In the genomic region with DNA sequence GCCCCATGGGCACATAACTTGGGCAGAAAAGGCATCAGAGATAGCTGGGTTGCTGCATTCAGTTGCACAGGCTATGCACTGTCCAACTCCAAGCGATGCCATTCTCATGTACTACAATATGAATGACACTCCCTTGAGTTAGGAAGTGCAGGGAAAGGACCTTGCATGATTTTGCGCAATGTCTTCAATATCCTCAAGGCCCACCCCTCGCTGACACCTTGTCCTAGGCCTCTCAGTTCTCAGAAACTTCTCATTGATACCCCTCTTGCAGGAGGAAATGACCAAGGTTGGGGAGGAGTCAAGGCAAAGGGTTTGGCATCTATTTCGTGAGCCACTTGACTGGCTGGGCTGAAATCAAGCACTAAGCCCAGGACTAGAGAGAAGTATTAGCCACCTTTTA, we compare ENCODE assay signal across 16 cellular contexts.
DNase-seq lines count a peak whose midpoint lies in the region; ATAC-seq and TF ChIP-seq lines count a peak whose summit lies in the region.
"Had no signal": no experiment of that assay in that cellular context is flagged by ENCODE, and none has a peak within 500 bp of the region (broad histone marks: within the 10 kb centered on the region; RNA-seq: fewer than 3 reads in every experiment).

No MANE protein-coding gene starts in this region.

- H3K4me3 ChIP-seq in endodermal cell (ENCODE audit: low read length) (no peak overlapping the region), mucosa of descending colon (no peak overlapping the region), upper lobe of right lung (no peak overlapping the region), OCI-LY7 (ENCODE audit: low read depth, low read length, poor library complexity, severe bottlenecking) (no peak overlapping the region)

- DNase-seq in Right ventricle myocardium inferior (ENCODE audit: missing footprints) (no peak), cardiac septum (ENCODE audit: low spot score) (no peak), endodermal cell (no peak), mucosa of descending colon (no peak), upper lobe of right lung (no peak), caudate nucleus (lab: John Stamatoyannopoulos, UW) (no peak), OCI-LY7 (ENCODE audit: low spot score) (no peak)
- DNase-seq: activated CD4-positive, alpha-beta T cell treated with anti-CD3 and anti-CD28 coated beads for 1 hour; activated T-cell treated with anti-CD3 and anti-CD28 coated beads, Interleukin-2, amount 50 U/mL, for 1 hour; mesendoderm; NCI-H2029; NCI-H526; occipital lobe; stimulated activated CD4-positive, alpha-beta T cell treated with anti-CD3 and anti-CD28 coated beads, Interleukin-4, amount 100 ng/mL, for 4 hours; T-cell had no signal

- peak; percentile 45 for ATAC-seq in Right ventricle myocardium inferior
- peak; percentile 14 for ATAC-seq in mucosa of descending colon
- peak; percentile 38 for ATAC-seq in upper lobe of right lung
- no peak for ATAC-seq in HG02981 (IDR thresholded peaks at IDR 0.05; ENCODE audit: unreplicated experiment)
- ATAC-seq: T-cell had no signal

- H3K36me3 Mint-ChIP-seq in endodermal cell (ENCODE audit: low read depth): no peaks in the 10 kb centered on the region

- H3K9ac ChIP-seq in endodermal cell (ENCODE audit: extremely low read depth, low read length, poor library complexity, severe bottlenecking): no peak overlapping the region

- POLR2A ChIA-PET in OCI-LY7 (lab: Charles Lee): no interaction called here

- H3K9me2 ChIP-seq in OCI-LY7 (ENCODE audit: insufficient read depth, low read length): no peaks in the 10 kb centered on the region

- peaks cover 12% of the 10 kb centered on the region for H3K4me1 ChIP-seq in endodermal cell (ENCODE audit: control insufficient read depth, insufficient read depth, low read length)
- H3K4me1 ChIP-seq in mucosa of descending colon (ENCODE audit: low read depth): no peaks in the 10 kb centered on the region
- peaks cover 6% of the 10 kb centered on the region for H3K4me1 ChIP-seq in upper lobe of right lung
- H3K4me1 ChIP-seq in OCI-LY7 (ENCODE audit: insufficient read depth, low read length, poor library complexity, severe bottlenecking): no peaks in the 10 kb centered on the region

- CTCF ChIA-PET in OCI-LY7 (lab: Charles Lee; ENCODE audit: unreplicated experiment): no interaction called here

- no TSS peak for BruUV-seq in OCI-LY7 (replicated peaks; lab: Mats Ljungman, UMichigan)

- H3K27me3 ChIP-seq in endodermal cell (ENCODE audit: control insufficient read depth, insufficient read depth, low read length, poor library complexity, severe bottlenecking) (no peaks in the 10 kb centered on the region), upper lobe of right lung (no peaks in the 10 kb centered on the region)

- H4K20me1 ChIP-seq in OCI-LY7 (ENCODE audit: insufficient read depth, low read length): no peaks in the 10 kb centered on the region

- no peak overlapping the region for H3K4me3 Mint-ChIP-seq in endodermal cell
- H3K4me3 Mint-ChIP-seq: T-cell had no signal

- no peaks in the 10 kb centered on the region for H3K79me2 ChIP-seq in OCI-LY7 (ENCODE audit: insufficient read depth, low read depth, low read length)

- no peaks in the 10 kb centered on the region for H3K9me3 Mint-ChIP-seq in endodermal cell
- H3K9me3 Mint-ChIP-seq: T-cell had no signal

- H3K27ac Mint-ChIP-seq in endodermal cell: peak overlapping the region; percentile 27

- H3K4me2 ChIP-seq in OCI-LY7 (ENCODE audit: low read length): no peak overlapping the region

- TF ChIP-seq CTCF in endodermal cell (conservative IDR thresholded peaks at IDR 0.05) (no peak), mucosa of descending colon (IDR thresholded peaks at IDR 0.05) (no peak), upper lobe of right lung (IDR thresholded peaks at IDR 0.05) (no peak), OCI-LY7 (conservative IDR thresholded peaks at IDR 0.05; ENCODE audit: low read length) (no peak)

- no peaks in the 10 kb centered on the region for H3K9me3 ChIP-seq in endodermal cell (ENCODE audit: control insufficient read depth, low read length)
- no peaks in the 10 kb centered on the region for H3K9me3 ChIP-seq in mucosa of descending colon
- H3K9me3 ChIP-seq in upper lobe of right lung: no peaks in the 10 kb centered on the region
- no peaks in the 10 kb centered on the region for H3K9me3 ChIP-seq in OCI-LY7 (ENCODE audit: low read length)

- no peaks in the 10 kb centered on the region for H3K27me3 Mint-ChIP-seq in endodermal cell (ENCODE audit: insufficient read depth)
- H3K27me3 Mint-ChIP-seq: T-cell had no signal

- intact Hi-C loops in Right ventricle myocardium inferior (cut with DNase I): loop anchor here (2.0 kb wide), 1 partner anchor 14 kb away; no protein-coding TSS in a partner anchor
- intact Hi-C loops in cardiac septum (cut with DNase I): no loop called here
- intact Hi-C loops in mucosa of descending colon (cut with DNase I, micrococcal nuclease): no loop called here
- intact Hi-C loops in upper lobe of right lung (cut with DNase I): no loop called here
- intact Hi-C loops in OCI-LY7 (cut with micrococcal nuclease; ENCODE audit: unreplicated experiment): no loop called here

- 90 to 95% methylated on average over 4 of the region's 4 CpGs for WGBS in endodermal cell (ENCODE audit: insufficient coverage in 1 of 2, insufficient read length in 1 of 2), 2 experiments

- H3K27ac ChIP-seq in endodermal cell (ENCODE audit: low read depth, low read length) (no peak overlapping the region), upper lobe of right lung (no peak overlapping the region), caudate nucleus (ENCODE audit: low read depth, low read length) (no peak overlapping the region), OCI-LY7 (ENCODE audit: low read depth, low read length, poor library complexity, severe bottlenecking) (no peak overlapping the region)

- H3K36me3 ChIP-seq in endodermal cell (ENCODE audit: control insufficient read depth, insufficient read depth, low read length) (no peaks in the 10 kb centered on the region), mucosa of descending colon (ENCODE audit: low read depth) (no peaks in the 10 kb centered on the region), upper lobe of right lung (no peaks in the 10 kb centered on the region), OCI-LY7 (ENCODE audit: insufficient read depth, low read length) (no peaks in the 10 kb centered on the region)

- no peak overlapping the region for H2AFZ ChIP-seq in OCI-LY7 (ENCODE audit: low read length)

- peaks cover 23% of the 10 kb centered on the region for H3K4me1 Mint-ChIP-seq in endodermal cell
